Comparison of ENCODE assay signal across 1 cellular context in genomic region chr11:60240661-60241060, GRCh38.
TF ChIP-seq lines count a peak whose summit lies in the region.

No MANE protein-coding gene starts in this region.

TF ChIP-seq in GM12878, 131 proteins besides CTCF, POLR2A, EP300 and RAD21:
- TF ChIP-seq KAT2A (conservative IDR thresholded peaks at IDR 0.05; ENCODE audit: control insufficient read depth, low read depth, low read length), result no peak
- TF ChIP-seq POLR2AphosphoS5 (IDR thresholded peaks at IDR 0.05; ENCODE audit: low read length), result no peak
- no peak for TF ChIP-seq EGR1 (IDR thresholded peaks at IDR 0.05; ENCODE audit: borderline replicate concordance in 1 of 2, low read depth in 2 of 2, low read length in 2 of 2)
- no peak for TF ChIP-seq ATF7 (IDR thresholded peaks at IDR 0.05; ENCODE audit: low read depth)
- TF ChIP-seq RUNX3 (IDR thresholded peaks at IDR 0.05; ENCODE audit: low read length), result peak; percentile 61; the same call in 1 of the 2 replicates
- TF ChIP-seq NR2F1 (conservative IDR thresholded peaks at IDR 0.05), result no peak
- no peak for TF ChIP-seq BRCA1 (IDR thresholded peaks at IDR 0.05; ENCODE audit: low read depth, low read length)
